ENCODE assay signal across 1 cellular context in the genomic region with DNA sequence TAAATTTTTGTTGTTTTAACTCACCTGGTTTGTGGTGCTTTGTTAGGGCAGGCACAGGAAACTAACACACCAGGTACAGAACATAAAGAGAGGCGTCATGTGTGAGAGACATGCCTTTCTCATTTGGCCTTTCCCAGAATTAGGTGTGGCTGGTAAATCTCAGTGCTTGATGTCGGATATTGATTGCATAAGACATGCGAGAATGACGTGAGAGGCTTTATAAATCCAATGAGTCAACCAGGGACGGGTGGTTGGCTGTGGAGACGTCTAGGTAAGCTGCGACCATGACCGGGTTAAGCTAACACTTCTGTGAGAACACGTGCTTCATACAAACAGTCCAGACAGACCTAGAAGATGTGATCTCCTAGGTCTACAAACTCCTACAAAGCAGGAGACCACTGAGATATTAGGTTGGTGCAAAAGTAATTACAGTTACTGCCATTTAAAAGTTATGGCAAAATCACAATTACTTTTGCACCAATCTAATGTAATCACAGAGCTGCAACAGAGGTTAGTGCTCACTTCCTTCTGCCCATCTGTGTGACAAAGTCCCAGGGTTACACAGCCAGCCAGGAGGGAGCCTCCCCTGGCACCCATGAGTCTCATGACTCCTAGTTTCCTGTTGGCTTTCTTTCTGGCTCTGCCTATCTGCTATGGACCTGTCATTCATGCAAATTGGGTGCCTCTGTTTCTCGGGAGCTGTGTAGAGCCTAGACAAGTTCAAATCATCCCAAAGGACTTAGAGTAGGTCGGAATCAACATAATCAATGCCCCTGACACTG.
A peak's percentile ranks its signal among the peaks of the same experiment; 100 is the strongest.
TF ChIP-seq lines count a peak whose summit lies in the region.

No MANE protein-coding gene starts in this region.

TF ChIP-seq in HepG2, 621 proteins besides CTCF, POLR2A, EP300 and RAD21 (continued from another document):
- TF ChIP-seq, protein P1, sequence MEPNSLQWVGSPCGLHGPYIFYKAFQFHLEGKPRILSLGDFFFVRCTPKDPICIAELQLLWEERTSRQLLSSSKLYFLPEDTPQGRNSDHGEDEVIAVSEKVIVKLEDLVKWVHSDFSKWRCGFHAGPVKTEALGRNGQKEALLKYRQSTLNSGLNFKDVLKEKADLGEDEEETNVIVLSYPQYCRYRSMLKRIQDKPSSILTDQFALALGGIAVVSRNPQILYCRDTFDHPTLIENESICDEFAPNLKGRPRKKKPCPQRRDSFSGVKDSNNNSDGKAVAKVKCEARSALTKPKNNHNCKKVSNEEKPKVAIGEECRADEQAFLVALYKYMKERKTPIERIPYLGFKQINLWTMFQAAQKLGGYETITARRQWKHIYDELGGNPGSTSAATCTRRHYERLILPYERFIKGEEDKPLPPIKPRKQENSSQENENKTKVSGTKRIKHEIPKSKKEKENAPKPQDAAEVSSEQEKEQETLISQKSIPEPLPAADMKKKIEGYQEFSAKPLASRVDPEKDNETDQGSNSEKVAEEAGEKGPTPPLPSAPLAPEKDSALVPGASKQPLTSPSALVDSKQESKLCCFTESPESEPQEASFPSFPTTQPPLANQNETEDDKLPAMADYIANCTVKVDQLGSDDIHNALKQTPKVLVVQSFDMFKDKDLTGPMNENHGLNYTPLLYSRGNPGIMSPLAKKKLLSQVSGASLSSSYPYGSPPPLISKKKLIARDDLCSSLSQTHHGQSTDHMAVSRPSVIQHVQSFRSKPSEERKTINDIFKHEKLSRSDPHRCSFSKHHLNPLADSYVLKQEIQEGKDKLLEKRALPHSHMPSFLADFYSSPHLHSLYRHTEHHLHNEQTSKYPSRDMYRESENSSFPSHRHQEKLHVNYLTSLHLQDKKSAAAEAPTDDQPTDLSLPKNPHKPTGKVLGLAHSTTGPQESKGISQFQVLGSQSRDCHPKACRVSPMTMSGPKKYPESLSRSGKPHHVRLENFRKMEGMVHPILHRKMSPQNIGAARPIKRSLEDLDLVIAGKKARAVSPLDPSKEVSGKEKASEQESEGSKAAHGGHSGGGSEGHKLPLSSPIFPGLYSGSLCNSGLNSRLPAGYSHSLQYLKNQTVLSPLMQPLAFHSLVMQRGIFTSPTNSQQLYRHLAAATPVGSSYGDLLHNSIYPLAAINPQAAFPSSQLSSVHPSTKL (CRISPR knock-in tag; IDR thresholded peaks at IDR 0.05): peak; percentile 39; the same call in 1 of the 2 replicates
- TF ChIP-seq ZHX2 (IDR thresholded peaks at IDR 0.05; ENCODE audit: low read depth) (no peak), ZHX2 (CRISPR knock-in tag; IDR thresholded peaks at IDR 0.05; ENCODE audit: borderline replicate concordance) (no peak), BCL6 (CRISPR knock-in tag; IDR thresholded peaks at IDR 0.05) (peak; percentile 45), SIX4 (CRISPR knock-in tag; IDR thresholded peaks at IDR 0.05) (no peak), MAX (IDR thresholded peaks at IDR 0.05) (0 out of 2 replicates have a peak, but pooled peaks have one; percentile 16), CREB1 (IDR thresholded peaks at IDR 0.05) (peak; percentile 30; the same call in 1 of the 2 replicates), CREB1 (CRISPR knock-in tag; IDR thresholded peaks at IDR 0.05) (no peak), MXD4 (CRISPR knock-in tag; IDR thresholded peaks at IDR 0.05) (no peak), ZFP62 (CRISPR knock-in tag; IDR thresholded peaks at IDR 0.05) (no peak), ZNF292 (CRISPR knock-in tag; IDR thresholded peaks at IDR 0.05; ENCODE audit: borderline replicate concordance, low read depth) (no peak), ZNF746 (CRISPR knock-in tag; IDR thresholded peaks at IDR 0.05) (no peak), RXRA (CRISPR knock-in tag; IDR thresholded peaks at IDR 0.05) (peak; percentile 69; the same call in 1 of the 2 replicates), RARA (CRISPR knock-in tag; IDR thresholded peaks at IDR 0.05) (peak; percentile 95), ZNF770 (CRISPR knock-in tag; IDR thresholded peaks at IDR 0.05) (no peak), HMG20A (CRISPR knock-in tag; IDR thresholded peaks at IDR 0.05; ENCODE audit: borderline replicate concordance) (0 out of 2 replicates have a peak, but pooled peaks have one; percentile 29), TBL1XR1 (IDR thresholded peaks at IDR 0.05; ENCODE audit: borderline replicate concordance, low read length, partially characterized antibody) (no peak), SAFB2 (CRISPR knock-in tag; IDR thresholded peaks at IDR 0.05; ENCODE audit: borderline replicate concordance, low read depth) (no peak), DMAP1 (CRISPR knock-in tag; IDR thresholded peaks at IDR 0.05) (no peak), HOXA3 (CRISPR knock-in tag; IDR thresholded peaks at IDR 0.05) (0 out of 2 replicates have a peak, but pooled peaks have one; percentile 20)
- TF ChIP-seq, protein P2, sequence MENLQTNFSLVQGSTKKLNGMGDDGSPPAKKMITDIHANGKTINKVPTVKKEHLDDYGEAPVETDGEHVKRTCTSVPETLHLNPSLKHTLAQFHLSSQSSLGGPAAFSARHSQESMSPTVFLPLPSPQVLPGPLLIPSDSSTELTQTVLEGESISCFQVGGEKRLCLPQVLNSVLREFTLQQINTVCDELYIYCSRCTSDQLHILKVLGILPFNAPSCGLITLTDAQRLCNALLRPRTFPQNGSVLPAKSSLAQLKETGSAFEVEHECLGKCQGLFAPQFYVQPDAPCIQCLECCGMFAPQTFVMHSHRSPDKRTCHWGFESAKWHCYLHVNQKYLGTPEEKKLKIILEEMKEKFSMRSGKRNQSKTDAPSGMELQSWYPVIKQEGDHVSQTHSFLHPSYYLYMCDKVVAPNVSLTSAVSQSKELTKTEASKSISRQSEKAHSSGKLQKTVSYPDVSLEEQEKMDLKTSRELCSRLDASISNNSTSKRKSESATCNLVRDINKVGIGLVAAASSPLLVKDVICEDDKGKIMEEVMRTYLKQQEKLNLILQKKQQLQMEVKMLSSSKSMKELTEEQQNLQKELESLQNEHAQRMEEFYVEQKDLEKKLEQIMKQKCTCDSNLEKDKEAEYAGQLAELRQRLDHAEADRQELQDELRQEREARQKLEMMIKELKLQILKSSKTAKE (CRISPR knock-in tag; IDR thresholded peaks at IDR 0.05; ENCODE audit: borderline replicate concordance): 0 out of 2 replicates have a peak, but pooled peaks have one; percentile 14
